In genomic region chr1:149607803-149608145, GRCh38 we compare ENCODE assay signal across 9 cellular contexts. TPM values are rescaled to one million over a fixed set of nuclear protein-coding genes. Genes with fewer than 3 reads are reported as not detected.
DNase-seq lines count a peak whose midpoint lies in the region; ATAC-seq and TF ChIP-seq lines count a peak whose summit lies in the region.
"Not testable (repeated sequence)": the region's sequence is repeated elsewhere in the genome, so short reads cannot be mapped to it uniquely, and the experiment has no call there.
"Had no signal": no experiment of that assay in that cellular context is flagged by ENCODE, and none has a peak within 500 bp of the region (broad histone marks: within the 10 kb centered on the region; RNA-seq: fewer than 3 reads in every experiment).

No MANE protein-coding gene starts in this region.

- H3K9me2 ChIP-seq in OCI-LY7 (ENCODE audit: insufficient read depth, low read length), result not testable (repeated sequence)

- CTCF ChIA-PET in OCI-LY7 (lab: Charles Lee; ENCODE audit: unreplicated experiment), result not testable (repeated sequence)

- BruUV-seq in OCI-LY7 (replicated peaks; lab: Mats Ljungman, UMichigan), result TSS peak; percentile 77

- not testable (repeated sequence) for TF ChIP-seq POLR2A in heart left ventricle (IDR thresholded peaks at IDR 0.05); uterus (IDR thresholded peaks at IDR 0.05)

- not testable (repeated sequence) for H2AFZ ChIP-seq in OCI-LY7 (ENCODE audit: low read length)

- H3K4me3 ChIP-seq in OCI-LY7 (ENCODE audit: low read depth, low read length, poor library complexity, severe bottlenecking) (peak overlapping the region; percentile 64), heart left ventricle (peak overlapping the region in 11 of 12 donors; percentile 38 to 65 (median 49)), mucosa of descending colon (peak overlapping the region; percentile 30), skeletal muscle tissue (ENCODE audit: low read length in 3 of 3) (peak overlapping the region in 1 of 3 donors; percentile 46), uterus (peak overlapping the region; percentile 24)

- not testable (repeated sequence) for H3K27me3 Mint-ChIP-seq in central memory CD8-positive, alpha-beta T cell

- not testable (repeated sequence) for H3K4me1 ChIP-seq in ES-I3 (ENCODE audit: insufficient read depth, low read length); OCI-LY7 (ENCODE audit: insufficient read depth, low read length, poor library complexity, severe bottlenecking); heart left ventricle; mucosa of descending colon (ENCODE audit: low read depth); skeletal muscle tissue (ENCODE audit: control insufficient read depth in 3 of 3, insufficient read depth in 3 of 3, low read length in 3 of 3); uterus

- not testable (repeated sequence) for H3K4me1 Mint-ChIP-seq in central memory CD8-positive, alpha-beta T cell

- H3K27me3 ChIP-seq in heart left ventricle; skeletal muscle tissue (ENCODE audit: control insufficient read depth in 3 of 3, insufficient read depth in 3 of 3, low read length in 3 of 3); uterus: not testable (repeated sequence)

- not testable (repeated sequence) for DNase-seq in OCI-LY7 (ENCODE audit: low spot score)
- peak; percentile 73 for DNase-seq in activated CD8-positive, alpha-beta memory T cell treated with anti-CD3 and anti-CD28 coated beads for 24 hours
- DNase-seq in central memory CD8-positive, alpha-beta T cell (ENCODE audit: low spot score in 2 of 2), result peak in 1 of 2 donors; percentile 16
- DNase-seq in heart left ventricle (peak in 4 of 5 donors; percentile 9 to 52 (median 14)), mucosa of descending colon (peak; percentile 25 to 57 (median 53)), uterus (peak in 1 of 2 donors; percentile 27)

- TF ChIP-seq CTCF in OCI-LY7 (conservative IDR thresholded peaks at IDR 0.05; ENCODE audit: low read length); heart left ventricle (IDR thresholded peaks at IDR 0.05); mucosa of descending colon (IDR thresholded peaks at IDR 0.05); uterus (IDR thresholded peaks at IDR 0.05): not testable (repeated sequence)

- H3K9ac ChIP-seq in ES-I3 (ENCODE audit: low read depth, low read length), result peak overlapping the region; percentile 50; the same call in 1 of the 2 replicates
- peak overlapping the region in 2 of 3 donors; percentile 45 to 54 for H3K9ac ChIP-seq in skeletal muscle tissue (ENCODE audit: low read depth in 1 of 3, low read length in 3 of 3)

- POLR2A ChIA-PET in OCI-LY7 (lab: Charles Lee), result not testable (repeated sequence)

- not testable (repeated sequence) for H3K9me3 Mint-ChIP-seq in central memory CD8-positive, alpha-beta T cell

- intact Hi-C loops in OCI-LY7 (cut with micrococcal nuclease; ENCODE audit: unreplicated experiment); heart left ventricle (cut with DNase I); mucosa of descending colon (cut with DNase I, micrococcal nuclease); uterus (cut with DNase I; ENCODE audit: low total_unique reads): not testable (repeated sequence)

- 0% methylated on average over 24 to 26 of the region's 32 CpGs; no CpG with 5 or more reads in 2 of the 4 donors for WGBS in heart left ventricle, 4 donors

- H3K4me3 Mint-ChIP-seq in central memory CD8-positive, alpha-beta T cell, result peak overlapping the region; percentile 62

- not testable (repeated sequence) for H3K36me3 Mint-ChIP-seq in central memory CD8-positive, alpha-beta T cell (ENCODE audit: insufficient read depth)

- not testable (repeated sequence) for H3K36me3 ChIP-seq in ES-I3 (ENCODE audit: insufficient read depth, low read length); OCI-LY7 (ENCODE audit: insufficient read depth, low read length); heart left ventricle; mucosa of descending colon (ENCODE audit: low read depth); skeletal muscle tissue (ENCODE audit: control insufficient read depth in 3 of 3, insufficient read depth in 3 of 3, low read length in 3 of 3); uterus

- not testable (repeated sequence) for H4K20me1 ChIP-seq in OCI-LY7 (ENCODE audit: insufficient read depth, low read length)

- H3K27ac ChIP-seq in OCI-LY7 (ENCODE audit: low read depth, low read length, poor library complexity, severe bottlenecking), result peak overlapping the region; percentile 78
- peak overlapping the region in 5 of 12 donors; percentile 43 to 85 (median 49) for H3K27ac ChIP-seq in heart left ventricle
- H3K27ac ChIP-seq in skeletal muscle tissue (ENCODE audit: low read depth, low read length), result not testable (repeated sequence)
- peak overlapping the region in 1 of 2 donors; percentile 65 for H3K27ac ChIP-seq in uterus

- not testable (repeated sequence) for H3K79me2 ChIP-seq in OCI-LY7 (ENCODE audit: insufficient read depth, low read depth, low read length)

- H3K4me2 ChIP-seq in OCI-LY7 (ENCODE audit: low read length), result peak overlapping the region; percentile 42; the same call in 1 of the 2 replicates

- not testable (repeated sequence) for ATAC-seq in central memory CD8-positive, alpha-beta T cell (replicated peaks; ENCODE audit: extremely low read depth, poor library complexity, severe bottlenecking); heart left ventricle; mucosa of descending colon

- H3K27ac Mint-ChIP-seq in central memory CD8-positive, alpha-beta T cell (ENCODE audit: low read depth), result not testable (repeated sequence)

- H3K9me3 ChIP-seq in ES-I3 (ENCODE audit: control insufficient read depth, insufficient read depth, low read length); OCI-LY7 (ENCODE audit: low read length); heart left ventricle; mucosa of descending colon; skeletal muscle tissue (ENCODE audit: control insufficient read depth in 3 of 3, low read length in 3 of 3); uterus: not testable (repeated sequence)

RNA-seq across cellular contexts. Expression of gene PPIAL4C, which starts 24.1 kb away (rescaled TPM):
- not detected in 2 replicates for total RNA-seq in OCI-LY7 (2014; rRNA removed; shearing (Covaris generic))
- total RNA-seq in OCI-LY7 (2022) (not detected in 2 replicates), heart left ventricle (not detected), mucosa of descending colon (not detected), skeletal muscle tissue (not detected), uterus (under 1 TPM in 1 of 4 donors, not detected in 3; 0.97 TPM)
- polyA plus RNA-seq in heart left ventricle, result not detected
- total RNA-seq: activated naive CD4-positive, alpha-beta T cell treated with anti-CD3 and anti-CD28 coated beads, Interleukin-2, amount 50 U/mL, for 72 hours had no signal
